In genomic region chr11:95641506-95641905, GRCh38 we compare ENCODE assay signal across 2 cellular contexts.
TF ChIP-seq lines count a peak whose summit lies in the region.

No MANE protein-coding gene starts in this region.

TF ChIP-seq in liver, 16 proteins besides CTCF, POLR2A, EP300 and RAD21 (continued from another document):
- TF ChIP-seq ZBTB33 (IDR thresholded peaks at IDR 0.05) (no peak), MAX (IDR thresholded peaks at IDR 0.05) (peak; percentile 39), FOXA2 (IDR thresholded peaks at IDR 0.05) (peak; percentile 53), REST (IDR thresholded peaks at IDR 0.05) (no peak), HNF4G (IDR thresholded peaks at IDR 0.05) (no peak), ATF3 (IDR thresholded peaks at IDR 0.05) (peak; percentile 91), GABPA (IDR thresholded peaks at IDR 0.05 in 1 of 2, conservative IDR thresholded peaks at IDR 0.05 in 1 of 2) (no peak), TAF1 (conservative IDR thresholded peaks at IDR 0.05) (no peak), JUND (IDR thresholded peaks at IDR 0.05) (peak; percentile 63 to 78), YY1 (IDR thresholded peaks at IDR 0.05) (peak; percentile 57), FOXA1 (IDR thresholded peaks at IDR 0.05) (no peak), NR2F2 (IDR thresholded peaks at IDR 0.05) (no peak)

TF ChIP-seq in HepG2, 621 proteins besides CTCF, POLR2A, EP300 and RAD21:
- TF ChIP-seq ARID5B (CRISPR knock-in tag; IDR thresholded peaks at IDR 0.05) (no peak), AHDC1 (CRISPR knock-in tag; IDR thresholded peaks at IDR 0.05; ENCODE audit: borderline replicate concordance) (no peak), KIAA2018 (CRISPR knock-in tag; IDR thresholded peaks at IDR 0.05; ENCODE audit: borderline replicate concordance) (no peak), MZF1 (CRISPR knock-in tag; IDR thresholded peaks at IDR 0.05; ENCODE audit: borderline replicate concordance) (no peak), ZNF878 (CRISPR knock-in tag; IDR thresholded peaks at IDR 0.05) (no peak), ZFP90 (CRISPR knock-in tag; IDR thresholded peaks at IDR 0.05; ENCODE audit: borderline replicate concordance) (no peak), FOSL2 (CRISPR knock-in tag; IDR thresholded peaks at IDR 0.05) (no peak), IRF9 (CRISPR knock-in tag; IDR thresholded peaks at IDR 0.05; ENCODE audit: borderline replicate concordance) (no peak), ARID4A (CRISPR knock-in tag; IDR thresholded peaks at IDR 0.05; ENCODE audit: borderline replicate concordance) (no peak), HMG20A (CRISPR knock-in tag; IDR thresholded peaks at IDR 0.05; ENCODE audit: borderline replicate concordance) (no peak)
